27 cellular contexts compared by ENCODE assay signal in genomic region chr2:43417296-43417695, GRCh38.
A peak's percentile ranks its signal among the peaks of the same experiment; 100 is the strongest.
DNase-seq lines count a peak whose midpoint lies in the region; ATAC-seq and TF ChIP-seq lines count a peak whose summit lies in the region.
"Had no signal": no experiment of that assay in that cellular context is flagged by ENCODE, and none has a peak within 500 bp of the region (broad histone marks: within the 10 kb centered on the region; RNA-seq: fewer than 3 reads in every experiment).

No MANE protein-coding gene starts in this region.

- H3K27me3 Mint-ChIP-seq in chondrocyte (ENCODE audit: low read depth) = no peaks in the 10 kb centered on the region

- no peak for ATAC-seq in Right ventricle myocardium inferior
- ATAC-seq: activated naive CD4-positive, alpha-beta T cell treated with anti-CD3 and anti-CD28 coated beads, Interleukin-2, amount 50 U/mL, for 72 hours; heart right ventricle; WTC11 had no signal

- peaks cover 7% of the 10 kb centered on the region for H3K36me3 Mint-ChIP-seq in chondrocyte (ENCODE audit: low read depth)
- H3K36me3 Mint-ChIP-seq: WTC11 had no signal

- peak overlapping the region; percentile 31 to 76 (median 62); a peak in 19 of 22 replicates for H3K27ac ChIP-seq in BLaER1 treated with 17β-estradiol and CSF1 and Interleukin-3, amounts not matched to agents 10 nM and 100 nM
- H3K27ac ChIP-seq in parathyroid adenoma = peak overlapping the region; percentile 37
- H3K27ac ChIP-seq: C4-2B had no signal

- H3K36me3 ChIP-seq in BLaER1 treated with 17β-estradiol and CSF1 and Interleukin-3, amounts not matched to agents 10 nM and 100 nM = peaks cover 2 to 30% (median 10%) of the 10 kb centered on the region in 11 experiments; a peak in 11 of 22 replicates
- no peaks in the 10 kb centered on the region for H3K36me3 ChIP-seq in parathyroid adenoma (ENCODE audit: control insufficient read depth, insufficient read depth, low read length)
- H3K36me3 ChIP-seq: heart right ventricle, upper lobe of left lung had no signal

- no peak overlapping the region for H3K4me3 ChIP-seq in BLaER1 treated with 17β-estradiol and CSF1 and Interleukin-3, amounts not matched to agents 10 nM and 100 nM
- H3K4me3 ChIP-seq in parathyroid adenoma (ENCODE audit: low read depth, low read length) = no peak overlapping the region
- H3K4me3 ChIP-seq: heart right ventricle, MG63, upper lobe of left lung had no signal

- H3K27ac Mint-ChIP-seq in chondrocyte (ENCODE audit: unreplicated experiment) = peak overlapping the region; percentile 42
- H3K27ac Mint-ChIP-seq: activated naive CD4-positive, alpha-beta T cell treated with anti-CD3 and anti-CD28 coated beads, Interleukin-2, amount 50 U/mL, for 72 hours; activated T-helper 2 cell treated with anti-CD3 and anti-CD28 coated beads, Interferon-gamma antibody, Interleukin-2, Interleukin-4, amounts not matched to agents 10 μg/mL and 5 μg/mL and 100 μg/mL, durations not matched to agents 14 hours and 24 hours and 36 hours; WTC11 had no signal

- peak; percentile 80 for DNase-seq in MV-4-11 (lab: John Stamatoyannopoulos, UW)
- no peak for DNase-seq in chondrocyte (ENCODE audit: low spot score)
- DNase-seq in NCI-H524 (lab: John Stamatoyannopoulos, UW) = no peak
- no peak for DNase-seq in NCI-H226
- no peak for DNase-seq in Right ventricle myocardium inferior (ENCODE audit: missing footprints)
- no peak for DNase-seq in HPDE6-E6E7 (ENCODE audit: extremely low spot score)
- DNase-seq: activated CD8-positive, alpha-beta memory T cell treated with anti-CD3 and anti-CD28 coated beads, Interleukin-2, amount 50 U/mL, for 48 hours; aorta; caudate nucleus; foreskin fibroblast; heart right ventricle; left cardiac atrium; MG63; NCI-H146; NCI-H510A treated with DMSO at 0.1 percent for 48 hours; NK-92 treated with Interleukin-12 subunit alpha and Interleukin-12 subunit beta, amount 100 ng/mL, for 24 hours; RPMI8226; small intestine; stimulated activated CD4-positive, alpha-beta T cell treated with anti-CD3 and anti-CD28 coated beads, Interleukin-1b, Interleukin-23, amount 100 ng/mL, for 48 hours; T-helper 9 cell; upper lobe of left lung had no signal

- peaks cover 0 to 9% (median 0%) of the 10 kb centered on the region in 11 experiments; a peak in 2 of 22 replicates for H3K9me3 ChIP-seq in BLaER1 treated with 17β-estradiol and CSF1 and Interleukin-3, amounts not matched to agents 10 nM and 100 nM (replicated peaks in 1 of 11)
- no peaks in the 10 kb centered on the region for H3K9me3 ChIP-seq in parathyroid adenoma (ENCODE audit: control insufficient read depth, low read length)
- H3K9me3 ChIP-seq: heart right ventricle, MG63, upper lobe of left lung had no signal

- H3K4me1 ChIP-seq in BLaER1 treated with 17β-estradiol and CSF1 and Interleukin-3, amounts not matched to agents 10 nM and 100 nM = peaks cover 39 to 100% (median 55%) of the 10 kb centered on the region in 10 experiments
- H3K4me1 ChIP-seq in parathyroid adenoma = peaks cover 23% of the 10 kb centered on the region

- H3K27me3 ChIP-seq in BLaER1 treated with 17β-estradiol and CSF1 and Interleukin-3, amounts not matched to agents 10 nM and 100 nM = no peaks in the 10 kb centered on the region
- H3K27me3 ChIP-seq in parathyroid adenoma (ENCODE audit: control insufficient read depth, insufficient read depth, low read length) = no peaks in the 10 kb centered on the region
- H3K27me3 ChIP-seq: heart right ventricle, MG63, upper lobe of left lung had no signal

- H3K9me3 Mint-ChIP-seq in chondrocyte (ENCODE audit: low read depth) = no peaks in the 10 kb centered on the region
- H3K9me3 Mint-ChIP-seq: activated naive CD4-positive, alpha-beta T cell treated with anti-CD3 and anti-CD28 coated beads, Interleukin-2, amount 50 U/mL, for 72 hours; activated T-helper 2 cell treated with anti-CD3 and anti-CD28 coated beads, Interferon-gamma antibody, Interleukin-2, Interleukin-4, amounts not matched to agents 10 μg/mL and 5 μg/mL and 100 μg/mL, durations not matched to agents 14 hours and 24 hours and 36 hours; WTC11 had no signal

- no peak for TF ChIP-seq CTCF in chondrocyte (IDR thresholded peaks at IDR 0.05)
- no peak for TF ChIP-seq CTCF in parathyroid adenoma (IDR thresholded peaks at IDR 0.05)

- peaks cover 79% of the 10 kb centered on the region for H3K4me1 Mint-ChIP-seq in chondrocyte (ENCODE audit: low read depth)

- H2AFZ ChIP-seq in parathyroid adenoma = no peak overlapping the region

- no peaks in the 10 kb centered on the region for H3K79me2 ChIP-seq in parathyroid adenoma

- intact Hi-C loops in Right ventricle myocardium inferior (cut with DNase I) = no loop called here

- H4K20me1 ChIP-seq in BLaER1 treated with 17β-estradiol and CSF1 and Interleukin-3, amounts not matched to agents 10 nM and 100 nM = no peaks in the 10 kb centered on the region

- H3K4me3 Mint-ChIP-seq in chondrocyte (ENCODE audit: unreplicated experiment) = no peak overlapping the region
- H3K4me3 Mint-ChIP-seq: WTC11 had no signal

- H3K9ac ChIP-seq in BLaER1 treated with 17β-estradiol and CSF1 and Interleukin-3, amounts not matched to agents 10 nM and 100 nM = peak overlapping the region in 8 of 11 experiments; percentile 2 to 55 (median 21); a peak in 6 of 22 replicates
- H3K9ac ChIP-seq in parathyroid adenoma = no peak overlapping the region

- H3K4me2 ChIP-seq in BLaER1 treated with 17β-estradiol and CSF1 and Interleukin-3, amounts not matched to agents 10 nM and 100 nM = peak overlapping the region; percentile 35 to 88 (median 59)
- no peak overlapping the region for H3K4me2 ChIP-seq in parathyroid adenoma (ENCODE audit: low read length)
